In genomic region chr16:58022601-58023371, GRCh38 we compare ENCODE assay signal across 9 cellular contexts. TPM values are rescaled to one million over a fixed set of nuclear protein-coding genes. Genes with fewer than 3 reads are reported as not detected.
DNase-seq lines count a peak whose midpoint lies in the region; ATAC-seq lines count a peak whose summit lies in the region.
"Had no signal": no experiment of that assay in that cellular context is flagged by ENCODE, and none has a peak within 500 bp of the region (broad histone marks: within the 10 kb centered on the region; RNA-seq: fewer than 3 reads in every experiment).

No MANE protein-coding gene starts in this region.

- intact Hi-C loops in cardiac septum (cut with DNase I): loop anchor here (10.0 kb wide), 1 partner anchor 302 kb away; no protein-coding TSS in a partner anchor

- H3K9me3 ChIP-seq in skeletal muscle satellite cell (replicated peaks; ENCODE audit: low read length): no peaks in the 10 kb centered on the region
- H3K9me3 ChIP-seq: gastrocnemius medialis had no signal

- H3K36me3 ChIP-seq in H7 (replicated peaks; ENCODE audit: control insufficient read depth, insufficient read depth, low read length): no peaks in the 10 kb centered on the region; the same call in 1 of the 2 replicates
- H3K36me3 ChIP-seq in skeletal muscle satellite cell (ENCODE audit: insufficient read depth, low read length): peaks cover 13% of the 10 kb centered on the region

- peak overlapping the region; percentile 65 for H3K4me2 ChIP-seq in skeletal muscle satellite cell (ENCODE audit: low read length)

- H3K27me3 ChIP-seq in H7 (ENCODE audit: control insufficient read depth, insufficient read depth, low read length) (peaks cover 5% of the 10 kb centered on the region), skeletal muscle satellite cell (ENCODE audit: control insufficient read depth, insufficient read depth, low read length) (peaks cover 21% of the 10 kb centered on the region)
- H3K27me3 ChIP-seq: gastrocnemius medialis had no signal

- DNase-seq in H7 (peak; percentile 70), SHP77 treated with DMSO at 0.1 percent for 48 hours (lab: John Stamatoyannopoulos, UW) (peak; percentile 14), cardiac septum (ENCODE audit: low spot score) (peak; percentile 83), cerebellum (ENCODE audit: low spot score) (no peak)

- no peak overlapping the region for H3K9ac ChIP-seq in skeletal muscle satellite cell (ENCODE audit: low read depth, low read length)

- H3K4me1 ChIP-seq in skeletal muscle satellite cell (ENCODE audit: control insufficient read depth, insufficient read depth, low read length): peaks cover 43% of the 10 kb centered on the region

- no peak overlapping the region for H3K4me3 ChIP-seq in H7 (ENCODE audit: insufficient read depth, low read depth, low read length)
- peak overlapping the region; percentile 29 for H3K4me3 ChIP-seq in skeletal muscle satellite cell (ENCODE audit: low read length)
- H3K4me3 ChIP-seq: gastrocnemius medialis had no signal

- no peak for ATAC-seq in HG02678 (IDR thresholded peaks at IDR 0.05; ENCODE audit: unreplicated experiment)
- ATAC-seq in HG02884 (IDR thresholded peaks at IDR 0.05; ENCODE audit: unreplicated experiment): no peak
- no peak for ATAC-seq in GM18907 (IDR thresholded peaks at IDR 0.05; ENCODE audit: unreplicated experiment)
- ATAC-seq: gastrocnemius medialis had no signal

RNA-seq across cellular contexts. Expression of gene MMP15, which starts 2.8 kb away (rescaled TPM):
- total RNA-seq in H7 (2014; rRNA removed; shearing (Covaris generic)): 58.2 and 60.7 TPM in 2 replicates
- total RNA-seq in cardiac septum: 53.5 TPM
- total RNA-seq in skeletal muscle satellite cell (2012; rRNA removed): 3.3 and 4.3 TPM in 2 replicates
- total RNA-seq in cerebellum: 14.3 TPM

RNA-seq across cellular contexts. Expression of gene USB1, which starts 21.6 kb away (rescaled TPM):
- total RNA-seq in H7 (2014; rRNA removed; shearing (Covaris generic)): 20.0 and 23.9 TPM in 2 replicates
- total RNA-seq in cardiac septum: 36.0 TPM
- 31.7 and 37.0 TPM in 2 replicates for total RNA-seq in skeletal muscle satellite cell (2012; rRNA removed)
- total RNA-seq in cerebellum: 8.6 TPM

RNA-seq across cellular contexts. Expression of gene ZNF319, which starts 22.3 kb away (rescaled TPM):
- total RNA-seq in H7 (2014; rRNA removed; shearing (Covaris generic)): 3.1 and 3.4 TPM in 2 replicates
- total RNA-seq in cardiac septum (7.2 TPM), cerebellum (6.0 TPM)
- total RNA-seq in skeletal muscle satellite cell (2012; rRNA removed): 2.8 and 5.2 TPM in 2 replicates

RNA-seq across cellular contexts. Expression of gene CNGB1, which starts 51.9 kb away (rescaled TPM):
- not detected in 2 replicates for total RNA-seq in H7 (2014; rRNA removed; shearing (Covaris generic))
- total RNA-seq in cardiac septum: not detected
- not detected in 2 replicates for total RNA-seq in skeletal muscle satellite cell (2012; rRNA removed)
- total RNA-seq in cerebellum: 3.0 TPM
- total RNA-seq: gastrocnemius medialis had no signal
